Comparison of ENCODE assay signal across 8 cellular contexts in genomic region chr5:14143509-14143842, GRCh38. TPM values are rescaled to one million over a fixed set of nuclear protein-coding genes. Genes with fewer than 3 reads are reported as not detected.
DNase-seq lines count a peak whose midpoint lies in the region; ATAC-seq, FAIRE-seq and TF ChIP-seq lines count a peak whose summit lies in the region.

No MANE protein-coding gene starts in this region.

- peak overlapping the region; percentile 93 to 96 for H3K27ac ChIP-seq in tibial artery

- H3K4me3 ChIP-seq in LNCaP clone FGC (ENCODE audit: low read depth, low read length) (peak overlapping the region; percentile 68), tibial artery (peak overlapping the region; percentile 89 to 91)

- H3K9me3 ChIP-seq in tibial artery: no peaks in the 10 kb centered on the region

- DNase-seq in AG20443 (ENCODE audit: low spot score) (peak; percentile 60), LNCaP clone FGC (ENCODE audit: low read depth) (no peak), germinal center (ENCODE audit: low spot score) (peak; percentile 38), tibial artery (no peak), NCI-H146 (lab: John Stamatoyannopoulos, UW) (no peak), D721Med (ENCODE audit: insufficient read length, low spot score) (no peak)
- no peak for DNase-seq in activated CD8-positive, alpha-beta memory T cell treated with anti-CD3 and anti-CD28 coated beads, Interleukin-2, amount 10 ng/mL, durations not matched to agents 7 days and 5 days

- peaks cover 0 to 46% (median 27%) of the 10 kb centered on the region in 4 donors for H3K4me1 ChIP-seq in tibial artery

- no peak overlapping the region for H3K4me3 Mint-ChIP-seq in activated CD8-positive, alpha-beta memory T cell treated with anti-CD3 and anti-CD28 coated beads, Interleukin-2, amount 10 ng/mL, durations not matched to agents 7 days and 5 days

- no peaks in the 10 kb centered on the region for H3K9me3 Mint-ChIP-seq in activated CD8-positive, alpha-beta memory T cell treated with anti-CD3 and anti-CD28 coated beads, Interleukin-2, amount 10 ng/mL, durations not matched to agents 7 days and 5 days (ENCODE audit: low read depth)

- peaks cover 63% of the 10 kb centered on the region for H3K27me3 Mint-ChIP-seq in activated CD8-positive, alpha-beta memory T cell treated with anti-CD3 and anti-CD28 coated beads, Interleukin-2, amount 10 ng/mL, durations not matched to agents 7 days and 5 days

- peak; percentile 15 for ATAC-seq in GM21528 (IDR thresholded peaks at IDR 0.05; ENCODE audit: low FRiP score, unreplicated experiment)
- ATAC-seq in activated CD8-positive, alpha-beta memory T cell treated with anti-CD3 and anti-CD28 coated beads, Interleukin-2, amount 10 ng/mL, durations not matched to agents 7 days and 5 days: no peak

- TF ChIP-seq CTCF in LNCaP clone FGC (IDR thresholded peaks at IDR 0.05; ENCODE audit: control insufficient read depth, extremely low read depth, insufficient read depth) (no peak), tibial artery (IDR thresholded peaks at IDR 0.05) (no peak), D721Med (IDR thresholded peaks at IDR 0.05; ENCODE audit: insufficient read depth, missing control alignments) (no peak)

- FAIRE-seq in D721Med (lab: Jason Lieb, UNC): no peak

- no peak overlapping the region for H3K27ac Mint-ChIP-seq in activated CD8-positive, alpha-beta memory T cell treated with anti-CD3 and anti-CD28 coated beads, Interleukin-2, amount 10 ng/mL, durations not matched to agents 7 days and 5 days

- H3K27me3 ChIP-seq in tibial artery: no peaks in the 10 kb centered on the region

- intact Hi-C loops in tibial artery (cut with DNase I; ENCODE audit: low total_unique reads): loop anchor here (2.0 to 5.0 kb wide), 2 partner anchors 45 to 119 kb away; no protein-coding TSS in a partner anchor

- no peaks in the 10 kb centered on the region for H3K36me3 ChIP-seq in tibial artery

- no peaks in the 10 kb centered on the region for H3K36me3 Mint-ChIP-seq in activated CD8-positive, alpha-beta memory T cell treated with anti-CD3 and anti-CD28 coated beads, Interleukin-2, amount 10 ng/mL, durations not matched to agents 7 days and 5 days

- peaks cover 10% of the 10 kb centered on the region for H3K4me1 Mint-ChIP-seq in activated CD8-positive, alpha-beta memory T cell treated with anti-CD3 and anti-CD28 coated beads, Interleukin-2, amount 10 ng/mL, durations not matched to agents 7 days and 5 days

- CTCF ChIA-PET in activated CD8-positive, alpha-beta memory T cell treated with anti-CD3 and anti-CD28 coated beads, Interleukin-2, amount 10 ng/mL, durations not matched to agents 7 days and 5 days (lab: Charles Lee): no interaction called here

RNA-seq across cellular contexts. Expression of gene TRIO, which starts 0.3 kb away (rescaled TPM):
- total RNA-seq in activated CD8-positive, alpha-beta memory T cell treated with anti-CD3 and anti-CD28 coated beads, Interleukin-2, amount 10 ng/mL, durations not matched to agents 7 days and 5 days: 10 to 100 TPM in 1 of 2 experiments, 1 to 10 TPM in 1; 5.7 to 15.7 TPM

Comparison
In these comparisons a context has a peak if more than half of its experiments do, and no peak if none do; other contexts are left out.
1. DNase-seq: peak in AG20443 (single experiment) and germinal center (single experiment); none in LNCaP clone FGC (single experiment), tibial artery (0 of 2), activated CD8-positive, alpha-beta memory T cell treated with anti-CD3 and anti-CD28 coated beads, Interleukin-2, amount 10 ng/mL, durations not matched to agents 7 days and 5 days (single experiment), NCI-H146 (single experiment) and D721Med (single experiment).